18 cellular contexts compared by ENCODE assay signal in the genomic region with DNA sequence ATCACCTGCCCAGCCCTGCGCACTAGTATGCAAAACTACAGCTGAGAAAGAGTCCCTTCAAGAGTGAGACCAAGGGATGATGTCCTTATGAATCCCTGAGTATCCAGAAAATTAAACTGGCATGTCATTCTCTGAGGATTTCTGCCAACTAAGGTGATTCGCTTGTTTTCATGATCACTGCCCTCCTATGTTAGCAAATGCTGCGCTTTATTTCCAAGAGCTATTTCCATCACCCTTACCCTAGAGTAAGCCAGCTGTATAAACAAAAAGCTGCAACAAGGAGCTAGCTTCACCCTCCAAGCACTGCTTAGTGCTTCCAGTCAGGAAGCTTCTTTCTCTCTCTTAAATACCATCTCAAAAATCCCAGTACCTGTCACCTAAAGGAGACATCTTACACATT.
DNase-seq lines count a peak whose midpoint lies in the region; ATAC-seq and TF ChIP-seq lines count a peak whose summit lies in the region.
"Had no signal": no experiment of that assay in that cellular context is flagged by ENCODE, and none has a peak within 500 bp of the region (broad histone marks: within the 10 kb centered on the region; RNA-seq: fewer than 3 reads in every experiment).

No MANE protein-coding gene starts in this region.

- in situ Hi-C loops in astrocyte of the spinal cord (cut with HindIII; ENCODE audit: low sequenced_read_pairs): no loop called here

- DNase-seq in DMS53 (lab: John Stamatoyannopoulos, UW) (peak; percentile 58), M059J (ENCODE audit: low read depth) (peak; percentile 51), astrocyte of the spinal cord (ENCODE audit: low read depth, low spot score) (peak; percentile 72), NCI-H1417 treated with DMSO at 0.1 percent for 48 hours (lab: John Stamatoyannopoulos, UW) (no peak), substantia nigra (lab: John Stamatoyannopoulos, UW) (no peak)
- DNase-seq in activated CD8-positive, alpha-beta T cell treated with anti-CD3 and anti-CD28 coated beads for 36 hours: no peak
- DNase-seq: activated CD4-positive, CD25-positive, alpha-beta regulatory T cell treated with anti-CD3 and anti-CD28 coated beads, Interleukin-2, amount 50 U/mL, for 72 hours; BE2C; Calu3; GOT3; stimulated activated CD4-positive, alpha-beta T cell treated with anti-CD3 and anti-CD28 coated beads, Interleukin-4, amount 100 ng/mL, for 4 hours; stimulated activated CD8-positive, alpha-beta memory T cell treated with anti-CD3 and anti-CD28 coated beads, Interleukin-4, amount 100 ng/mL, for 48 hours; T-helper 9 cell had no signal

- H3K27ac Mint-ChIP-seq in nephron: peak overlapping the region in 2 of 3 experiments; percentile 50 to 83
- H3K27ac Mint-ChIP-seq in activated CD8-positive, alpha-beta T cell treated with anti-CD3 and anti-CD28 coated beads for 36 hours: no peak overlapping the region
- H3K27ac Mint-ChIP-seq: activated T-helper 17 cell treated with anti-CD3 and anti-CD28 coated beads, Interleukin-2, amount 50 U/mL, for 72 hours had no signal

- H3K4me1 Mint-ChIP-seq in nephron: peaks cover 7% of the 10 kb centered on the region
- peaks cover 16% of the 10 kb centered on the region for H3K4me1 Mint-ChIP-seq in activated CD8-positive, alpha-beta T cell treated with anti-CD3 and anti-CD28 coated beads for 36 hours (ENCODE audit: low read depth)

- H3K27ac ChIP-seq in substantia nigra (ENCODE audit: low read depth, low read length, poor library complexity, severe bottlenecking): no peak overlapping the region
- H3K27ac ChIP-seq: gastroesophageal sphincter, skin epidermis, thoracic aorta had no signal

- no peak for ATAC-seq in activated CD8-positive, alpha-beta T cell treated with anti-CD3 and anti-CD28 coated beads for 36 hours
- ATAC-seq: activated T-helper 17 cell treated with anti-CD3 and anti-CD28 coated beads, Interleukin-2, amount 50 U/mL, for 72 hours; gastroesophageal sphincter had no signal

- CTCF ChIA-PET in activated CD8-positive, alpha-beta T cell treated with anti-CD3 and anti-CD28 coated beads for 36 hours (lab: Charles Lee): interaction anchor here (1.5 kb wide), 1 partner anchor 177 kb away, joined by 4 read pairs; no protein-coding TSS in a partner anchor

- H3K36me3 Mint-ChIP-seq in nephron (ENCODE audit: low read depth): peaks cover 10% of the 10 kb centered on the region
- H3K36me3 Mint-ChIP-seq in activated CD8-positive, alpha-beta T cell treated with anti-CD3 and anti-CD28 coated beads for 36 hours (ENCODE audit: low read depth): peaks cover 16% of the 10 kb centered on the region

- no peak overlapping the region for H3K4me3 ChIP-seq in astrocyte of the spinal cord (ENCODE audit: low read depth, low read length)
- H3K4me3 ChIP-seq: gastroesophageal sphincter, skin epidermis, thoracic aorta had no signal

- TF ChIP-seq CTCF in astrocyte of the spinal cord (IDR thresholded peaks at IDR 0.05; ENCODE audit: low read depth, low read length): no peak
- TF ChIP-seq CTCF in nephron (IDR thresholded peaks at IDR 0.05; ENCODE audit: unreplicated experiment in 3 of 3): no peak
- TF ChIP-seq CTCF in activated CD8-positive, alpha-beta T cell treated with anti-CD3 and anti-CD28 coated beads for 36 hours (IDR thresholded peaks at IDR 0.05): no peak

- H3K27me3 Mint-ChIP-seq in nephron (ENCODE audit: low read depth): peaks cover 3% of the 10 kb centered on the region
- H3K27me3 Mint-ChIP-seq in activated CD8-positive, alpha-beta T cell treated with anti-CD3 and anti-CD28 coated beads for 36 hours: no peaks in the 10 kb centered on the region
- H3K27me3 Mint-ChIP-seq: activated T-helper 17 cell treated with anti-CD3 and anti-CD28 coated beads, Interleukin-2, amount 50 U/mL, for 72 hours had no signal

- intact Hi-C loops in activated CD8-positive, alpha-beta T cell treated with anti-CD3 and anti-CD28 coated beads for 36 hours (cut with micrococcal nuclease): no loop called here

- H3K4me3 Mint-ChIP-seq in nephron: no peak overlapping the region
- H3K4me3 Mint-ChIP-seq in activated CD8-positive, alpha-beta T cell treated with anti-CD3 and anti-CD28 coated beads for 36 hours: no peak overlapping the region
- H3K4me3 Mint-ChIP-seq: activated T-helper 17 cell treated with anti-CD3 and anti-CD28 coated beads, Interleukin-2, amount 50 U/mL, for 72 hours had no signal

- peaks cover 10% of the 10 kb centered on the region for H3K9me3 Mint-ChIP-seq in nephron
- H3K9me3 Mint-ChIP-seq in activated CD8-positive, alpha-beta T cell treated with anti-CD3 and anti-CD28 coated beads for 36 hours: peaks cover 3% of the 10 kb centered on the region

- POLR2A ChIA-PET in activated CD8-positive, alpha-beta T cell treated with anti-CD3 and anti-CD28 coated beads for 36 hours (lab: Charles Lee): interaction anchor here (1.7 kb wide), 1 partner anchor 9 kb away, joined by 3 read pairs; no protein-coding TSS in a partner anchor

Comparison
In these comparisons a context has a peak if more than half of its experiments do, and no peak if none do; other contexts are left out.
1. DNase-seq: peak in DMS53 (single experiment), M059J (single experiment) and astrocyte of the spinal cord (single experiment); none in NCI-H1417 treated with DMSO at 0.1 percent for 48 hours (single experiment), substantia nigra (0 of 49) and activated CD8-positive, alpha-beta T cell treated with anti-CD3 and anti-CD28 coated beads for 36 hours (single experiment).